In genomic region chr11:19810852-19811251, GRCh38 we compare ENCODE assay signal across 25 cellular contexts.
"Had no signal": no experiment of that assay in that cellular context is flagged by ENCODE, and none has a peak within 500 bp of the region (broad histone marks: within the 10 kb centered on the region; RNA-seq: fewer than 3 reads in every experiment).

No MANE protein-coding gene starts in this region.

- H3K9me3 Mint-ChIP-seq: dendritic cell treated with granulocyte-macrophage colony-stimulating factor and Interleukin-4, amounts not matched to agents 40 ng/mL and 50 ng/mL, for 4 days; endodermal cell; naive thymus-derived CD4-positive, alpha-beta T cell; nephron progenitor cell; stimulated activated memory B cell treated with anti-CD40 and anti-IgM and Interleukin-4, amounts not matched to agents 10 μg/mL and 1 μg/mL and 100 μg/mL, for 72 hours; stimulated activated naive CD8-positive, alpha-beta T cell treated with anti-CD3 and anti-CD28 coated beads, Interleukin-15, Interleukin-2, amounts not matched to agents 100 ng/mL and 50 ng/mL, for 24 hours had no signal

- H3K9me3 ChIP-seq: neutrophil, spleen, tibial artery, upper lobe of right lung, vagina had no signal

- ATAC-seq: foreskin keratinocyte; left ventricle myocardium superior; naive thymus-derived CD4-positive, alpha-beta T cell; sciatic nerve; stimulated activated memory B cell treated with anti-CD40 and anti-IgM and Interleukin-4, amounts not matched to agents 10 μg/mL and 1 μg/mL and 100 μg/mL, for 72 hours; upper lobe of right lung had no signal

- H3K27ac ChIP-seq: foreskin keratinocyte, hepatocyte, neutrophil, tibial artery, upper lobe of right lung, vagina had no signal

- H3K4me1 Mint-ChIP-seq: naive thymus-derived CD4-positive, alpha-beta T cell; stimulated activated memory B cell treated with anti-CD40 and anti-IgM and Interleukin-4, amounts not matched to agents 10 μg/mL and 1 μg/mL and 100 μg/mL, for 72 hours had no signal

- H3K27me3 ChIP-seq: hepatocyte, spleen, tibial artery, upper lobe of right lung, vagina had no signal

- H3K4me2 ChIP-seq: hepatocyte had no signal

- H3K27me3 Mint-ChIP-seq: dendritic cell treated with granulocyte-macrophage colony-stimulating factor and Interleukin-4, amounts not matched to agents 40 ng/mL and 50 ng/mL, for 4 days; stimulated activated naive CD8-positive, alpha-beta T cell treated with anti-CD3 and anti-CD28 coated beads, Interleukin-15, Interleukin-2, amounts not matched to agents 100 ng/mL and 50 ng/mL, for 24 hours had no signal

- H3K27ac Mint-ChIP-seq: dendritic cell treated with granulocyte-macrophage colony-stimulating factor and Interleukin-4, amounts not matched to agents 40 ng/mL and 50 ng/mL, for 4 days; endodermal cell; naive thymus-derived CD4-positive, alpha-beta T cell; nephron progenitor cell; stimulated activated memory B cell treated with anti-CD40 and anti-IgM and Interleukin-4, amounts not matched to agents 10 μg/mL and 1 μg/mL and 100 μg/mL, for 72 hours; stimulated activated naive CD8-positive, alpha-beta T cell treated with anti-CD3 and anti-CD28 coated beads, Interleukin-15, Interleukin-2, amounts not matched to agents 100 ng/mL and 50 ng/mL, for 24 hours had no signal

- H3K4me1 ChIP-seq: foreskin keratinocyte, vagina had no signal

- DNase-seq: effector CD4-positive, alpha-beta T cell; endodermal cell; erythroblast; foreskin keratinocyte; head of caudate nucleus; kidney; left colon; left ventricle myocardium superior; mesendoderm; naive thymus-derived CD4-positive, alpha-beta T cell; nephron progenitor cell; spleen; stimulated activated CD4-positive, alpha-beta T cell treated with anti-CD3 and anti-CD28 coated beads, Interleukin-15, amount 100 ng/mL, for 24 hours; stimulated activated CD4-positive, alpha-beta T cell treated with anti-CD3 and anti-CD28 coated beads, Interleukin-1b, Interleukin-23, amount 100 ng/mL, for 48 hours; stimulated activated CD4-positive, alpha-beta T cell treated with anti-CD3 and anti-CD28 coated beads, Interleukin-4, amount 100 ng/mL, for 24 hours; tibial artery; upper lobe of right lung had no signal

- H3K36me3 ChIP-seq: neutrophil, spleen, tibial artery, upper lobe of right lung, vagina had no signal

- H3K36me3 Mint-ChIP-seq: naive thymus-derived CD4-positive, alpha-beta T cell; stimulated activated memory B cell treated with anti-CD40 and anti-IgM and Interleukin-4, amounts not matched to agents 10 μg/mL and 1 μg/mL and 100 μg/mL, for 72 hours had no signal

- H3K4me3 ChIP-seq: hepatocyte, lung, spleen, tibial artery, upper lobe of right lung, vagina had no signal

- H3K4me3 Mint-ChIP-seq: dendritic cell treated with granulocyte-macrophage colony-stimulating factor and Interleukin-4, amounts not matched to agents 40 ng/mL and 50 ng/mL, for 4 days; endodermal cell; naive thymus-derived CD4-positive, alpha-beta T cell; nephron progenitor cell; stimulated activated memory B cell treated with anti-CD40 and anti-IgM and Interleukin-4, amounts not matched to agents 10 μg/mL and 1 μg/mL and 100 μg/mL, for 72 hours; stimulated activated naive CD8-positive, alpha-beta T cell treated with anti-CD3 and anti-CD28 coated beads, Interleukin-15, Interleukin-2, amounts not matched to agents 100 ng/mL and 50 ng/mL, for 24 hours had no signal

- H2AFZ ChIP-seq: hepatocyte had no signal
